ENCODE assay signal across 24 cellular contexts in genomic region chr11:28763876-28764275, GRCh38.
"Had no signal": no experiment of that assay in that cellular context is flagged by ENCODE, and none has a peak within 500 bp of the region (broad histone marks: within the 10 kb centered on the region; RNA-seq: fewer than 3 reads in every experiment).

No MANE protein-coding gene starts in this region.

- DNase-seq: activated B cell treated with CpG ODN at 0.5 μM for 24 hours; activated CD4-positive, alpha-beta memory T cell treated with anti-CD3 and anti-CD28 coated beads for 36 hours; activated CD4-positive, alpha-beta T cell treated with anti-CD3 and anti-CD28 coated beads for 48 hours; activated naive CD4-positive, alpha-beta T cell treated with Interleukin-2 at 50 U/mL for 16 hours; activated naive CD8-positive, alpha-beta T cell treated with anti-CD3 and anti-CD28 coated beads, Interleukin-2, amount 10 ng/mL, durations not matched to agents 7 days and 5 days; activated T-cell treated with anti-CD3 and anti-CD28 coated beads, Interleukin-2, amount 50 U/mL, for 48 hours; amygdala; foreskin melanocyte; glutamatergic neuron; hippocampal formation; left ventricle myocardium inferior; mammary epithelial cell; midbrain; nucleus accumbens; right lobe of liver; small intestine; T1000; testis; trophoblast cell had no signal

- H3K4me3 Mint-ChIP-seq: activated B cell treated with CpG ODN at 0.5 μM for 24 hours; activated CD4-positive, alpha-beta memory T cell treated with anti-CD3 and anti-CD28 coated beads for 36 hours; activated naive CD8-positive, alpha-beta T cell treated with anti-CD3 and anti-CD28 coated beads, Interleukin-2, amount 10 ng/mL, durations not matched to agents 7 days and 5 days; nephron; stimulated activated memory B cell treated with anti-CD40 and anti-IgM and Interleukin-4, amounts not matched to agents 10 μg/mL and 1 μg/mL and 100 μg/mL, for 72 hours; T-helper 1 cell treated with Interleukin-12 subunit alpha and Interleukin-12 subunit beta and Interleukin-4 antibody, amounts not matched to agents 30 μg/mL and 1 μg/mL, for 36 hours had no signal

- H3K9me3 ChIP-seq: right lobe of liver, testis, vagina had no signal

- H3K27me3 Mint-ChIP-seq: activated B cell treated with CpG ODN at 0.5 μM for 24 hours; activated CD4-positive, alpha-beta memory T cell treated with anti-CD3 and anti-CD28 coated beads for 36 hours; activated naive CD8-positive, alpha-beta T cell treated with anti-CD3 and anti-CD28 coated beads, Interleukin-2, amount 10 ng/mL, durations not matched to agents 7 days and 5 days; stimulated activated memory B cell treated with anti-CD40 and anti-IgM and Interleukin-4, amounts not matched to agents 10 μg/mL and 1 μg/mL and 100 μg/mL, for 72 hours had no signal

- H3K4me1 Mint-ChIP-seq: activated B cell treated with CpG ODN at 0.5 μM for 24 hours; activated naive CD8-positive, alpha-beta T cell treated with anti-CD3 and anti-CD28 coated beads, Interleukin-2, amount 10 ng/mL, durations not matched to agents 7 days and 5 days; nephron; stimulated activated memory B cell treated with anti-CD40 and anti-IgM and Interleukin-4, amounts not matched to agents 10 μg/mL and 1 μg/mL and 100 μg/mL, for 72 hours had no signal

- H3K27ac Mint-ChIP-seq: activated B cell treated with CpG ODN at 0.5 μM for 24 hours; activated CD4-positive, alpha-beta memory T cell treated with anti-CD3 and anti-CD28 coated beads for 36 hours; activated naive CD8-positive, alpha-beta T cell treated with anti-CD3 and anti-CD28 coated beads, Interleukin-2, amount 10 ng/mL, durations not matched to agents 7 days and 5 days; nephron; stimulated activated memory B cell treated with anti-CD40 and anti-IgM and Interleukin-4, amounts not matched to agents 10 μg/mL and 1 μg/mL and 100 μg/mL, for 72 hours; T-helper 1 cell treated with Interleukin-12 subunit alpha and Interleukin-12 subunit beta and Interleukin-4 antibody, amounts not matched to agents 30 μg/mL and 1 μg/mL, for 36 hours had no signal

- H3K9me3 Mint-ChIP-seq: nephron had no signal

- H3K36me3 ChIP-seq: cardiac muscle cell, left ventricle myocardium inferior, right lobe of liver, vagina had no signal

- H3K27ac ChIP-seq: cardiac muscle cell, left ventricle myocardium inferior, right lobe of liver, testis, vagina had no signal

- ATAC-seq: right lobe of liver; stimulated activated memory B cell treated with anti-CD40 and anti-IgM and Interleukin-4, amounts not matched to agents 10 μg/mL and 1 μg/mL and 100 μg/mL, for 72 hours had no signal

- H3K36me3 Mint-ChIP-seq: activated CD4-positive, alpha-beta memory T cell treated with anti-CD3 and anti-CD28 coated beads for 36 hours; activated naive CD8-positive, alpha-beta T cell treated with anti-CD3 and anti-CD28 coated beads, Interleukin-2, amount 10 ng/mL, durations not matched to agents 7 days and 5 days; stimulated activated memory B cell treated with anti-CD40 and anti-IgM and Interleukin-4, amounts not matched to agents 10 μg/mL and 1 μg/mL and 100 μg/mL, for 72 hours had no signal

- H3K27me3 ChIP-seq: cardiac muscle cell, right lobe of liver, testis, vagina had no signal

- H3K4me1 ChIP-seq: left ventricle myocardium inferior, right lobe of liver, testis, vagina had no signal

- H3K4me3 ChIP-seq: cardiac muscle cell, left ventricle myocardium inferior, right lobe of liver, testis, vagina had no signal
